ENCODE assay signal across 1 cellular context in genomic region chr1:1892079-1892762, GRCh38.
TF ChIP-seq lines count a peak whose summit lies in the region.

No MANE protein-coding gene starts in this region.

TF ChIP-seq in IMR-90, 13 proteins besides CTCF, POLR2A, EP300 and RAD21 (continued from another document):
- no peak for TF ChIP-seq ELK1 (IDR thresholded peaks at IDR 0.05; ENCODE audit: borderline replicate concordance, low read depth, low read length)
- TF ChIP-seq RFX5 (IDR thresholded peaks at IDR 0.05; ENCODE audit: low read depth, low read length): no peak
- no peak for TF ChIP-seq BHLHE40 (IDR thresholded peaks at IDR 0.05; ENCODE audit: low read depth, low read length)
- TF ChIP-seq USF2 (IDR thresholded peaks at IDR 0.05; ENCODE audit: low read depth, low read length): no peak
- no peak for TF ChIP-seq MAZ (IDR thresholded peaks at IDR 0.05; ENCODE audit: borderline replicate concordance, low read depth, low read length)
- TF ChIP-seq MXI1 (IDR thresholded peaks at IDR 0.05; ENCODE audit: borderline replicate concordance, low read depth, low read length): no peak
- no peak for TF ChIP-seq MAFK (IDR thresholded peaks at IDR 0.05; ENCODE audit: low read depth, low read length)
- no peak for TF ChIP-seq RCOR1 (IDR thresholded peaks at IDR 0.05; ENCODE audit: insufficient replicate concordance, low read length)
- TF ChIP-seq SMC3 (IDR thresholded peaks at IDR 0.05; ENCODE audit: low read depth, low read length): no peak
